In genomic region chr1:50873458-50874187, GRCh38 we compare ENCODE assay signal across 8 cellular contexts.
A peak's percentile ranks its signal among the peaks of the same experiment; 100 is the strongest.
DNase-seq lines count a peak whose midpoint lies in the region; ATAC-seq, FAIRE-seq and TF ChIP-seq lines count a peak whose summit lies in the region.

No MANE protein-coding gene starts in this region.

- no peak overlapping the region for H3K27ac ChIP-seq in gastrocnemius medialis

- no peak for TF ChIP-seq POLR2A in gastrocnemius medialis (IDR thresholded peaks at IDR 0.05)

- DNase-seq in DMS114 treated with DMSO at 0.1 percent for 48 hours (lab: John Stamatoyannopoulos, UW; ENCODE audit: unreplicated experiment) = peak; percentile 56
- peak; percentile 62 for DNase-seq in RCC 7860 (ENCODE audit: low spot score)
- DNase-seq in activated T-helper 1 cell treated with anti-CD3 and anti-CD28 coated beads, Interleukin-2, amount 50 U/mL, for 16 hours (ENCODE audit: low read depth in 1 of 2, low spot score in 1 of 2) = peak; percentile 31 to 37
- DNase-seq in glutamatergic neuron = peak; percentile 71
- DNase-seq in gastrocnemius medialis = peak; percentile 4 to 29
- DNase-seq in epidermal melanocyte (ENCODE audit: insufficient read length, low spot score) = no peak

- ATAC-seq in GM19452 (IDR thresholded peaks at IDR 0.05; ENCODE audit: unreplicated experiment) (peak; percentile 97), HG03460 (IDR thresholded peaks at IDR 0.05; ENCODE audit: unreplicated experiment) (peak; percentile 92), gastrocnemius medialis (no peak)

- TF ChIP-seq CTCF in glutamatergic neuron (IDR thresholded peaks at IDR 0.05; ENCODE audit: partially characterized antibody, unreplicated experiment) (peak; percentile 53), gastrocnemius medialis (IDR thresholded peaks at IDR 0.05 in 4 of 5, conservative IDR thresholded peaks at IDR 0.05 in 1 of 5) (peak in 2 of 5 experiments; percentile 24 to 39)

- no peaks in the 10 kb centered on the region for H3K9me3 ChIP-seq in gastrocnemius medialis

- H3K36me3 Mint-ChIP-seq in glutamatergic neuron (ENCODE audit: unreplicated experiment) = no peaks in the 10 kb centered on the region

- no peaks in the 10 kb centered on the region for H3K27me3 ChIP-seq in gastrocnemius medialis

- H3K36me3 ChIP-seq in gastrocnemius medialis = no peaks in the 10 kb centered on the region

- in situ Hi-C loops in gastrocnemius medialis (cut with MboI; ENCODE audit: low sequenced_read_pairs in 4 of 4) = no loop called here

- no peaks in the 10 kb centered on the region for H3K27me3 Mint-ChIP-seq in glutamatergic neuron (ENCODE audit: unreplicated experiment)

- peak; percentile 73 for FAIRE-seq in RCC 7860 (lab: Jason Lieb, UNC)

- H3K4me3 Mint-ChIP-seq in glutamatergic neuron (ENCODE audit: unreplicated experiment) = no peak overlapping the region

- no peaks in the 10 kb centered on the region for H3K4me1 ChIP-seq in gastrocnemius medialis

- H3K9me3 Mint-ChIP-seq in glutamatergic neuron (ENCODE audit: unreplicated experiment) = no peaks in the 10 kb centered on the region

- no peak overlapping the region for H3K27ac Mint-ChIP-seq in glutamatergic neuron (ENCODE audit: unreplicated experiment)

- intact Hi-C loops in gastrocnemius medialis (cut with DNase I; ENCODE audit: low total_unique reads) = no loop called here

- no peak overlapping the region for H3K4me3 ChIP-seq in gastrocnemius medialis

- no peaks in the 10 kb centered on the region for H3K4me1 Mint-ChIP-seq in glutamatergic neuron (ENCODE audit: low read depth, unreplicated experiment)

Comparison
In these comparisons a context has a peak if more than half of its experiments do, and no peak if none do; other contexts are left out.
1. ATAC-seq: peak in GM19452 (single experiment) and HG03460 (single experiment); none in gastrocnemius medialis (0 of 2).